ENCODE assay signal across 29 cellular contexts in the genomic region with DNA sequence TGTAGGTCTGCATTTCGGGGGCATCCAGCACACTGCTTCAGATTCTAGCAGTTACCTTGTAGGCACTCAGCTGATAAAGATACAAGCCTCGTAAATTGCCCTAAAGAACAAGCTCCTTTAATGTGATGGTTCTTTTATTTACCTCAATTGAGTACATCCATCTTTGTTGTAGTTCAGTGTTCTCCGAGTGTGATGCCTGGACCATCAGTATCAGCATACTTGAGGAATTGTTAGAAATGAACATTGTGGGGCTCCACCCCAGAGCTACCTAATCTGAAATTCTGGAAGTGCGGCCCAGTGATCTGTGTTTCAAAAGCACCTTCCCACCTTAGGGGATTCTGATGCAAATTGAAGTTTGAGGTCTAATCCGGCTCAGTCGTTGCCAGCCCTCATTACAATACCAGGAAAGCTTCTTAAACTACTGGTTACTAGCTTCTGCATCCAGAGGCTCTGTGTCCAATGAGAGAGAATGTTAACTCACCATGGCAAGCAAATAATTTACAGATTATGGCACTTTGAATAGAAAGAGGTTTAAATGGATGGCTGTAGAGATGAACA. TPM values are rescaled to one million over a fixed set of nuclear protein-coding genes. Genes with fewer than 3 reads are reported as not detected.
DNase-seq lines count a peak whose midpoint lies in the region; ATAC-seq and TF ChIP-seq lines count a peak whose summit lies in the region.
"Had no signal": no experiment of that assay in that cellular context is flagged by ENCODE, and none has a peak within 500 bp of the region (broad histone marks: within the 10 kb centered on the region; RNA-seq: fewer than 3 reads in every experiment).

No MANE protein-coding gene starts in this region.

- H3K27ac Mint-ChIP-seq in neural progenitor cell, result peak overlapping the region; percentile 82
- H3K27ac Mint-ChIP-seq: activated CD4-positive, alpha-beta T cell treated with anti-CD3 and anti-CD28 coated beads for 36 hours; activated naive CD4-positive, alpha-beta T cell treated with anti-CD3 and anti-CD28 coated beads, Interleukin-2, amount 10 ng/mL, durations not matched to agents 7 days and 5 days; activated T-cell treated with anti-CD3 and anti-CD28 coated beads, Interleukin-2, amount 50 U/mL, for 72 hours; CD4-positive, CD25-positive, alpha-beta regulatory T cell; dendritic cell treated with granulocyte-macrophage colony-stimulating factor and Interleukin-4, amounts not matched to agents 40 ng/mL and 50 ng/mL, for 4 days; natural killer cell had no signal

- no peak overlapping the region for H3K4me3 ChIP-seq in hepatocyte
- no peak overlapping the region for H3K4me3 ChIP-seq in neural progenitor cell
- H3K4me3 ChIP-seq: ascending aorta, pancreas, thoracic aorta had no signal

- H3K27me3 ChIP-seq in hepatocyte (no peaks in the 10 kb centered on the region), neural progenitor cell (no peaks in the 10 kb centered on the region)
- H3K27me3 ChIP-seq: ascending aorta, pancreas had no signal

- intact Hi-C loops in posterior cingulate gyrus (cut with DNase I), result no loop called here

- H4K20me1 ChIP-seq in hepatocyte (ENCODE audit: insufficient read depth, poor library complexity, severe bottlenecking) (no peaks in the 10 kb centered on the region), neural progenitor cell (ENCODE audit: low read depth) (peaks cover 25% of the 10 kb centered on the region)

- peak; percentile 47 for DNase-seq in ELF-1 (ENCODE audit: low read depth, low spot score)
- DNase-seq in NCI-H82 (lab: John Stamatoyannopoulos, UW), result peak; percentile 72
- no peak for DNase-seq in hepatocyte (ENCODE audit: low spot score)
- peak; percentile 70 for DNase-seq in neural progenitor cell (ENCODE audit: low spot score)
- no peak for DNase-seq in dermis blood vessel endothelial cell
- DNase-seq in COLO829 (ENCODE audit: low spot score), result no peak
- DNase-seq in posterior cingulate gyrus, result no peak
- DNase-seq: 8988T; activated CD4-positive, alpha-beta T cell treated with anti-CD3 and anti-CD28 coated beads for 36 hours; activated naive CD4-positive, alpha-beta T cell treated with anti-CD3 and anti-CD28 coated beads, Interleukin-2, amount 10 ng/mL, durations not matched to agents 7 days and 5 days; activated T-cell treated with anti-CD3 and anti-CD28 coated beads, Interleukin-2, amount 50 U/mL, for 72 hours; CD4-positive, CD25-positive, alpha-beta regulatory T cell; central memory CD4-positive, alpha-beta T cell; EL; glutamatergic neuron; natural killer cell; NCI-H1694; NCI-H2171 treated with DMSO at 0.1 percent for 48 hours; NCI-H526 treated with DMSO at 0.1 percent for 48 hours; pancreas; right cardiac atrium; RPMI8226; stimulated activated CD4-positive, alpha-beta T cell treated with anti-CD3 and anti-CD28 coated beads, Interleukin-4, amount 100 ng/mL, for 4 hours; stimulated activated naive CD4-positive, alpha-beta T cell treated with Interleukin-2 at 50 U/mL for 16 hours had no signal

- ATAC-seq in HG03469 (IDR thresholded peaks at IDR 0.05; ENCODE audit: unreplicated experiment), result no peak
- ATAC-seq: activated CD4-positive, alpha-beta T cell treated with anti-CD3 and anti-CD28 coated beads for 36 hours; activated T-cell treated with anti-CD3 and anti-CD28 coated beads, Interleukin-2, amount 50 U/mL, for 72 hours; HCT116; natural killer cell; pancreas; right cardiac atrium had no signal

- H3K4me1 ChIP-seq in hepatocyte (ENCODE audit: insufficient read depth), result peaks cover 30% of the 10 kb centered on the region
- H3K4me1 ChIP-seq in neural progenitor cell, result peaks cover 31% of the 10 kb centered on the region

- peaks cover 29% of the 10 kb centered on the region for H3F3A ChIP-seq in neural progenitor cell (ENCODE audit: low read depth)

- H3K36me3 ChIP-seq in hepatocyte (replicated peaks; ENCODE audit: insufficient read depth, low read depth) (no peaks in the 10 kb centered on the region), neural progenitor cell (no peaks in the 10 kb centered on the region)
- H3K36me3 ChIP-seq: ascending aorta, pancreas, thoracic aorta had no signal

- H3K9me2 ChIP-seq in hepatocyte (replicated peaks; ENCODE audit: insufficient read depth), result no peaks in the 10 kb centered on the region

- H2AFZ ChIP-seq in hepatocyte (no peak overlapping the region), neural progenitor cell (replicated peaks) (no peak overlapping the region)

- no peak for TF ChIP-seq CTCF in hepatocyte (IDR thresholded peaks at IDR 0.05; ENCODE audit: poor library complexity)
- no peak for TF ChIP-seq CTCF in neural progenitor cell (IDR thresholded peaks at IDR 0.05)

- H3K9me3 Mint-ChIP-seq in neural progenitor cell, result no peaks in the 10 kb centered on the region
- H3K9me3 Mint-ChIP-seq: activated naive CD4-positive, alpha-beta T cell treated with anti-CD3 and anti-CD28 coated beads, Interleukin-2, amount 10 ng/mL, durations not matched to agents 7 days and 5 days; activated T-cell treated with anti-CD3 and anti-CD28 coated beads, Interleukin-2, amount 50 U/mL, for 72 hours; dendritic cell treated with granulocyte-macrophage colony-stimulating factor and Interleukin-4, amounts not matched to agents 40 ng/mL and 50 ng/mL, for 4 days; natural killer cell had no signal

- WGBS in hepatocyte (ENCODE audit: low lambda C conversion rate, missing lambda C conversion rate), result 58% methylated on average over 6 of the region's 6 CpGs

- H3K4me1 Mint-ChIP-seq in neural progenitor cell, result peaks cover 20% of the 10 kb centered on the region
- H3K4me1 Mint-ChIP-seq: activated CD4-positive, alpha-beta T cell treated with anti-CD3 and anti-CD28 coated beads for 36 hours; activated naive CD4-positive, alpha-beta T cell treated with anti-CD3 and anti-CD28 coated beads, Interleukin-2, amount 10 ng/mL, durations not matched to agents 7 days and 5 days; CD4-positive, CD25-positive, alpha-beta regulatory T cell; natural killer cell had no signal

- no peak overlapping the region for H3K4me3 Mint-ChIP-seq in neural progenitor cell
- H3K4me3 Mint-ChIP-seq: activated CD4-positive, alpha-beta T cell treated with anti-CD3 and anti-CD28 coated beads for 36 hours; activated naive CD4-positive, alpha-beta T cell treated with anti-CD3 and anti-CD28 coated beads, Interleukin-2, amount 10 ng/mL, durations not matched to agents 7 days and 5 days; activated T-cell treated with anti-CD3 and anti-CD28 coated beads, Interleukin-2, amount 50 U/mL, for 72 hours; CD4-positive, CD25-positive, alpha-beta regulatory T cell; dendritic cell treated with granulocyte-macrophage colony-stimulating factor and Interleukin-4, amounts not matched to agents 40 ng/mL and 50 ng/mL, for 4 days; natural killer cell had no signal

- H3K36me3 Mint-ChIP-seq in neural progenitor cell, result peaks cover 18% of the 10 kb centered on the region
- H3K36me3 Mint-ChIP-seq: activated naive CD4-positive, alpha-beta T cell treated with anti-CD3 and anti-CD28 coated beads, Interleukin-2, amount 10 ng/mL, durations not matched to agents 7 days and 5 days; CD4-positive, CD25-positive, alpha-beta regulatory T cell; natural killer cell had no signal

- H3K79me2 ChIP-seq in hepatocyte (peaks cover 21% of the 10 kb centered on the region), neural progenitor cell (ENCODE audit: low read depth) (peaks cover 61% of the 10 kb centered on the region)

- no peaks in the 10 kb centered on the region for H3K9me3 ChIP-seq in hepatocyte (ENCODE audit: low read depth)
- no peaks in the 10 kb centered on the region for H3K9me3 ChIP-seq in neural progenitor cell (ENCODE audit: low read depth)
- H3K9me3 ChIP-seq: ascending aorta, pancreas, thoracic aorta had no signal

- no peak overlapping the region for H3K9ac ChIP-seq in neural progenitor cell

- H3K27me3 Mint-ChIP-seq in neural progenitor cell (ENCODE audit: insufficient read depth, low read depth), result no peaks in the 10 kb centered on the region
- H3K27me3 Mint-ChIP-seq: activated CD4-positive, alpha-beta T cell treated with anti-CD3 and anti-CD28 coated beads for 36 hours; dendritic cell treated with granulocyte-macrophage colony-stimulating factor and Interleukin-4, amounts not matched to agents 40 ng/mL and 50 ng/mL, for 4 days had no signal

- H3K4me2 ChIP-seq in hepatocyte, result peak overlapping the region; percentile 22
- H3K4me2 ChIP-seq in neural progenitor cell, result peak overlapping the region; percentile 36

- peak overlapping the region; percentile 26 for H3K27ac ChIP-seq in hepatocyte
- no peak overlapping the region for H3K27ac ChIP-seq in neural progenitor cell
- H3K27ac ChIP-seq: pancreas had no signal

RNA-seq across cellular contexts. Expression of gene RAI14, which starts 47.7 kb away (rescaled TPM):
- total RNA-seq in hepatocyte, result 44.8 and 49.6 TPM in 2 replicates
- 31.3 and 42.2 TPM in 2 replicates for polyA plus RNA-seq in hepatocyte
- total RNA-seq in neural progenitor cell (ENCODE audit: low replicate concordance), result 47.9 and 54.6 TPM in 2 replicates
- 204 and 257 TPM in 2 replicates for total RNA-seq in dermis blood vessel endothelial cell
- polyA plus RNA-seq: CD4-positive, CD25-positive, alpha-beta regulatory T cell had no signal

Comparison
In these comparisons a context has a peak if more than half of its experiments do, and no peak if none do; other contexts are left out.
1. DNase-seq: peak in ELF-1 (single experiment), NCI-H82 (single experiment) and neural progenitor cell (single experiment); none in hepatocyte (single experiment), dermis blood vessel endothelial cell (single experiment), COLO829 (single experiment) and posterior cingulate gyrus (0 of 10).